In the genomic region with DNA sequence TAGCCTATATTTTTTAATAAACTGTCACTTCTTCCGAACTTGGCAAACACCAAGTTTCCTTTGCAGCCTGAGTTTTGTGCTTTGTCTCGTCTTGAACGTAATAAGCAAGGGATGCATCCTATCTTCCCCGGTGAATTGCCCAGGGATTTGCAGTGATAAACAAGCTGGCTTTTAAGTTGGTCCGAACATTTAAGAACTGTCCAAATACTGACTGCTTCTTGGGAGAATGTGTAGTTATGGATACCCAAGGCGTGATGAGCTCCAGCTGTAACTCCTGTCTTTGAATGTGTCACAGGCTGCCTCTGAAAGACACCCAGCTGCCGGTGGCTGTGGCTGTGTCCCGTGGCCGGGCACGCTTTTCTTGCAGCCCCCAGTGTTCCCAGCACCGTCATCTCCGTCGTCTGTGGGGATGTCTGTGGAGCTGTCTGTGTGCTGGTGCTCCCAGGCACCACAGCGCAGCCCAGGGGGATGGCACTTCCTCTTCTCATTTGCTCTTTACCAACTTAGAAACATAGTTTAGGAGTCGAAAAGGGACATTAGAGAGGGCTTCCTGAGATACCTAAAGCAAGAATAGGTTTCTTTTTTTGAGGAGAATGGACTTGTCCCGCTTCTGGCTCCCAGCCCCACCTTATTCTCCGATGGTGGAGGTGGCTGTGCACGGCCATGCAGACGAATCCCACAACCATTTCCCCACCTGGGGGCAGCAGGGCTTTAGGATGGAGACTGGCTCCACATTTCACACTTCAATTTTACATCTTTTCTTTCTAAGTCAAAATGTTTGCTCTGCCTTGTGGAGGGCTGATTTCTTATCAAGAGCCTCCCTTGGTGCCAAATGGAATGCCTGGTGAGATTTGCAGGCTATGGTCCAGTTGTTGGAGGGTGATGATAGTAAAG, we compare ENCODE assay signal across 32 cellular contexts.
DNase-seq lines count a peak whose midpoint lies in the region; ATAC-seq and TF ChIP-seq lines count a peak whose summit lies in the region.
"Had no signal": no experiment of that assay in that cellular context is flagged by ENCODE, and none has a peak within 500 bp of the region (broad histone marks: within the 10 kb centered on the region; RNA-seq: fewer than 3 reads in every experiment).

No MANE protein-coding gene starts in this region.

- H4K20me1 ChIP-seq in neural progenitor cell (ENCODE audit: low read depth) = no peaks in the 10 kb centered on the region

- H3K4me3 ChIP-seq in neural progenitor cell = no peak overlapping the region
- H3K4me3 ChIP-seq: A549, adrenal gland, heart left ventricle, left ventricle myocardium inferior, pancreas, testis, vagina had no signal

- no peaks in the 10 kb centered on the region for H3K9me3 ChIP-seq in neural progenitor cell (ENCODE audit: low read depth)
- H3K9me3 ChIP-seq: A549, adrenal gland, BE2C, pancreas, testis, vagina had no signal

- no peaks in the 10 kb centered on the region for H3K9me3 Mint-ChIP-seq in activated CD8-positive, alpha-beta memory T cell treated with anti-CD3 and anti-CD28 coated beads, Interleukin-2, amount 10 ng/mL, durations not matched to agents 7 days and 5 days (ENCODE audit: low read depth)
- H3K9me3 Mint-ChIP-seq in neural progenitor cell = peaks cover 3% of the 10 kb centered on the region
- peaks cover 45% of the 10 kb centered on the region for H3K9me3 Mint-ChIP-seq in chondrocyte (ENCODE audit: low read depth)
- H3K9me3 Mint-ChIP-seq: natural killer cell; T-helper 2 cell treated with Interferon-gamma antibody and Interleukin-4, amounts not matched to agents 5 μg/mL and 100 μg/mL, for 36 hours had no signal

- no peak overlapping the region for H2AFZ ChIP-seq in neural progenitor cell (replicated peaks)

- no peaks in the 10 kb centered on the region for H3K79me2 ChIP-seq in neural progenitor cell (ENCODE audit: low read depth)

- H3K4me3 Mint-ChIP-seq in activated CD8-positive, alpha-beta memory T cell treated with anti-CD3 and anti-CD28 coated beads, Interleukin-2, amount 10 ng/mL, durations not matched to agents 7 days and 5 days = no peak overlapping the region
- no peak overlapping the region for H3K4me3 Mint-ChIP-seq in neural progenitor cell
- H3K4me3 Mint-ChIP-seq in chondrocyte (ENCODE audit: unreplicated experiment) = no peak overlapping the region
- H3K4me3 Mint-ChIP-seq: brain; mesothelial cell of epicardium; natural killer cell; T-helper 2 cell treated with Interferon-gamma antibody and Interleukin-4, amounts not matched to agents 5 μg/mL and 100 μg/mL, for 36 hours had no signal

- H3K27me3 ChIP-seq in neural progenitor cell = no peaks in the 10 kb centered on the region
- H3K27me3 ChIP-seq: adrenal gland, BE2C, heart left ventricle, pancreas, testis, vagina had no signal

- H3K4me1 Mint-ChIP-seq in activated CD8-positive, alpha-beta memory T cell treated with anti-CD3 and anti-CD28 coated beads, Interleukin-2, amount 10 ng/mL, durations not matched to agents 7 days and 5 days = no peaks in the 10 kb centered on the region
- H3K4me1 Mint-ChIP-seq in neural progenitor cell = peaks cover 2% of the 10 kb centered on the region
- no peaks in the 10 kb centered on the region for H3K4me1 Mint-ChIP-seq in chondrocyte (ENCODE audit: low read depth)
- H3K4me1 Mint-ChIP-seq: brain, mesothelial cell of epicardium, natural killer cell had no signal

- peak; percentile 19 for TF ChIP-seq CTCF in neural progenitor cell (IDR thresholded peaks at IDR 0.05)
- no peak for TF ChIP-seq CTCF in chondrocyte (IDR thresholded peaks at IDR 0.05)

- H3K4me1 ChIP-seq in neural progenitor cell = no peaks in the 10 kb centered on the region
- H3K4me1 ChIP-seq: A549, adrenal gland, BE2C, heart left ventricle, left ventricle myocardium inferior, pancreas, testis, vagina had no signal

- no peak overlapping the region for H3K9ac ChIP-seq in neural progenitor cell

- no peak for TF ChIP-seq EP300 in Ishikawa (IDR thresholded peaks at IDR 0.05; ENCODE audit: borderline replicate concordance)

- peak; percentile 0 for DNase-seq in activated CD8-positive, alpha-beta memory T cell treated with anti-CD3 and anti-CD28 coated beads, Interleukin-2, amount 10 ng/mL, durations not matched to agents 7 days and 5 days
- DNase-seq in activated CD8-positive, alpha-beta memory T cell treated with anti-CD3 and anti-CD28 coated beads, Interleukin-2, amount 50 U/mL, for 48 hours = no peak
- DNase-seq in ecto neural progenitor cell (ENCODE audit: low spot score) = peak; percentile 29
- DNase-seq in neural progenitor cell (ENCODE audit: low spot score) = no peak
- DNase-seq in effector CD4-positive, alpha-beta T cell = no peak
- DNase-seq in chondrocyte (ENCODE audit: low spot score) = no peak
- DNase-seq in NCI-H1105 (lab: John Stamatoyannopoulos, UW) = no peak
- DNase-seq: activated CD4-positive, alpha-beta T cell treated with anti-CD3 and anti-CD28 coated beads for 48 hours; activated effector memory CD4-positive, alpha-beta T cell treated with Interleukin-2 at 50 U/mL for 16 hours; BE2C; effector CD8-positive, alpha-beta T cell; erythroblast; foreskin fibroblast; HCEC 1CT; heart left ventricle; IMR-90; left ventricle myocardium inferior; natural killer cell; NCI-H1417 treated with DMSO at 0.1 percent for 48 hours; NCI-H2107; NCI-H510A treated with DMSO at 0.1 percent for 48 hours; pancreas; right cardiac atrium; stimulated activated naive CD4-positive, alpha-beta T cell treated with Interleukin-2 at 50 U/mL for 16 hours; testis had no signal

- CTCF ChIA-PET in activated CD8-positive, alpha-beta memory T cell treated with anti-CD3 and anti-CD28 coated beads, Interleukin-2, amount 10 ng/mL, durations not matched to agents 7 days and 5 days (lab: Charles Lee) = no interaction called here

- no peak overlapping the region for H3K27ac Mint-ChIP-seq in activated CD8-positive, alpha-beta memory T cell treated with anti-CD3 and anti-CD28 coated beads, Interleukin-2, amount 10 ng/mL, durations not matched to agents 7 days and 5 days
- no peak overlapping the region for H3K27ac Mint-ChIP-seq in neural progenitor cell
- H3K27ac Mint-ChIP-seq in chondrocyte (ENCODE audit: unreplicated experiment) = no peak overlapping the region
- H3K27ac Mint-ChIP-seq: brain; mesothelial cell of epicardium; natural killer cell; T-helper 2 cell treated with Interferon-gamma antibody and Interleukin-4, amounts not matched to agents 5 μg/mL and 100 μg/mL, for 36 hours had no signal

- H3K27ac ChIP-seq in neural progenitor cell = no peak overlapping the region
- H3K27ac ChIP-seq: A549, adrenal gland, heart left ventricle, left ventricle myocardium inferior, pancreas, testis, vagina had no signal

- H3K27me3 Mint-ChIP-seq in activated CD8-positive, alpha-beta memory T cell treated with anti-CD3 and anti-CD28 coated beads, Interleukin-2, amount 10 ng/mL, durations not matched to agents 7 days and 5 days = no peaks in the 10 kb centered on the region
- peaks cover 2% of the 10 kb centered on the region for H3K27me3 Mint-ChIP-seq in neural progenitor cell (ENCODE audit: insufficient read depth, low read depth)
- H3K27me3 Mint-ChIP-seq in chondrocyte (ENCODE audit: low read depth) = no peaks in the 10 kb centered on the region
- H3K27me3 Mint-ChIP-seq: brain had no signal

- H3K36me3 ChIP-seq in neural progenitor cell = no peaks in the 10 kb centered on the region
- H3K36me3 ChIP-seq: adrenal gland, BE2C, heart left ventricle, left ventricle myocardium inferior, pancreas, vagina had no signal

- H3F3A ChIP-seq in neural progenitor cell (ENCODE audit: low read depth) = no peaks in the 10 kb centered on the region

- no peak for TF ChIP-seq RAD21 in Ishikawa (IDR thresholded peaks at IDR 0.05; ENCODE audit: low read depth)

- ATAC-seq in activated CD8-positive, alpha-beta memory T cell treated with anti-CD3 and anti-CD28 coated beads, Interleukin-2, amount 10 ng/mL, durations not matched to agents 7 days and 5 days = no peak
- ATAC-seq: A549, heart left ventricle, natural killer cell, pancreas, right cardiac atrium had no signal

- no peak overlapping the region for H3K4me2 ChIP-seq in neural progenitor cell
- H3K4me2 ChIP-seq: A549 had no signal

- no peaks in the 10 kb centered on the region for H3K36me3 Mint-ChIP-seq in activated CD8-positive, alpha-beta memory T cell treated with anti-CD3 and anti-CD28 coated beads, Interleukin-2, amount 10 ng/mL, durations not matched to agents 7 days and 5 days
- H3K36me3 Mint-ChIP-seq in neural progenitor cell (peaks cover 2% of the 10 kb centered on the region), chondrocyte (ENCODE audit: low read depth) (peaks cover 12% of the 10 kb centered on the region)
- H3K36me3 Mint-ChIP-seq: brain, mesothelial cell of epicardium, natural killer cell had no signal

TF ChIP-seq in Ishikawa, 13 proteins besides CTCF, POLR2A, EP300 and RAD21:
- TF ChIP-seq, protein P1, sequence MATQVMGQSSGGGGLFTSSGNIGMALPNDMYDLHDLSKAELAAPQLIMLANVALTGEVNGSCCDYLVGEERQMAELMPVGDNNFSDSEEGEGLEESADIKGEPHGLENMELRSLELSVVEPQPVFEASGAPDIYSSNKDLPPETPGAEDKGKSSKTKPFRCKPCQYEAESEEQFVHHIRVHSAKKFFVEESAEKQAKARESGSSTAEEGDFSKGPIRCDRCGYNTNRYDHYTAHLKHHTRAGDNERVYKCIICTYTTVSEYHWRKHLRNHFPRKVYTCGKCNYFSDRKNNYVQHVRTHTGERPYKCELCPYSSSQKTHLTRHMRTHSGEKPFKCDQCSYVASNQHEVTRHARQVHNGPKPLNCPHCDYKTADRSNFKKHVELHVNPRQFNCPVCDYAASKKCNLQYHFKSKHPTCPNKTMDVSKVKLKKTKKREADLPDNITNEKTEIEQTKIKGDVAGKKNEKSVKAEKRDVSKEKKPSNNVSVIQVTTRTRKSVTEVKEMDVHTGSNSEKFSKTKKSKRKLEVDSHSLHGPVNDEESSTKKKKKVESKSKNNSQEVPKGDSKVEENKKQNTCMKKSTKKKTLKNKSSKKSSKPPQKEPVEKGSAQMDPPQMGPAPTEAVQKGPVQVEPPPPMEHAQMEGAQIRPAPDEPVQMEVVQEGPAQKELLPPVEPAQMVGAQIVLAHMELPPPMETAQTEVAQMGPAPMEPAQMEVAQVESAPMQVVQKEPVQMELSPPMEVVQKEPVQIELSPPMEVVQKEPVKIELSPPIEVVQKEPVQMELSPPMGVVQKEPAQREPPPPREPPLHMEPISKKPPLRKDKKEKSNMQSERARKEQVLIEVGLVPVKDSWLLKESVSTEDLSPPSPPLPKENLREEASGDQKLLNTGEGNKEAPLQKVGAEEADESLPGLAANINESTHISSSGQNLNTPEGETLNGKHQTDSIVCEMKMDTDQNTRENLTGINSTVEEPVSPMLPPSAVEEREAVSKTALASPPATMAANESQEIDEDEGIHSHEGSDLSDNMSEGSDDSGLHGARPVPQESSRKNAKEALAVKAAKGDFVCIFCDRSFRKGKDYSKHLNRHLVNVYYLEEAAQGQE (IDR thresholded peaks at IDR 0.05; ENCODE audit: low read depth) = peak; percentile 69
- no peak for TF ChIP-seq TCF12 (IDR thresholded peaks at IDR 0.05; ENCODE audit: low read depth)

Comparison
In these comparisons a context has a peak if more than half of its experiments do, and no peak if none do; other contexts are left out.
1. DNase-seq: peak in activated CD8-positive, alpha-beta memory T cell treated with anti-CD3 and anti-CD28 coated beads, Interleukin-2, amount 10 ng/mL, durations not matched to agents 7 days and 5 days (single experiment) and ecto neural progenitor cell (single experiment); none in activated CD8-positive, alpha-beta memory T cell treated with anti-CD3 and anti-CD28 coated beads, Interleukin-2, amount 50 U/mL, for 48 hours (single experiment), neural progenitor cell (single experiment), effector CD4-positive, alpha-beta T cell (single experiment), chondrocyte (single experiment) and NCI-H1105 (single experiment).